ENCODE assay signal across 23 cellular contexts in the genomic region with DNA sequence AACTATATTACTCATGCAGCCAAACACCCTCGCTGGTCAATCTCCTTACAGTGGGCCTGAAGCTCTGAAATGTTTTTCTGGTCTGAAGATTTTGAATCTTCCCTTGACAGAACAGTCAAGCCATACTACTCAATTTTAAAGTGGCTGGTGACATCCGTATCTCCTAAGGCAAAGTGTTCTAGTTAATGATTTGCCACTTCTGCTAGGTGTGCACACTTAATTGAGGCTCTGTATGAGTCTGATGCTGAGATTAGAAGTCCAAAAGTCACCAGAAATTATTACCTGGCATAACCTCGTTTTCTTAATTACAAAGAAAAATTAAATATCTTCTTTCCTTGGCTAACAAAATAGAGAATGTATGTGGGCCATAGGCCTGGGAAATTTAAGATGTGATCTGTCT.
"Had no signal": no experiment of that assay in that cellular context is flagged by ENCODE, and none has a peak within 500 bp of the region (broad histone marks: within the 10 kb centered on the region; RNA-seq: fewer than 3 reads in every experiment).

No MANE protein-coding gene starts in this region.

- FAIRE-seq: colon, endothelial cell of umbilical vein, keratinocyte had no signal

- H3K4me3 Mint-ChIP-seq: endodermal cell; memory B cell; naive B cell; nephron; stimulated activated memory B cell treated with anti-CD40 and anti-IgM and Interleukin-4, amounts not matched to agents 10 μg/mL and 1 μg/mL and 100 μg/mL, for 72 hours; stimulated activated naive CD8-positive, alpha-beta T cell treated with anti-CD3 and anti-CD28 coated beads, Interleukin-15, Interleukin-2, amounts not matched to agents 100 ng/mL and 50 ng/mL, for 24 hours had no signal

- H3K4me3 ChIP-seq: heart right ventricle, left ventricle myocardium inferior, lower lobe of right lung, right atrium auricular region, tibial artery, upper lobe of right lung had no signal

- H3K4me1 Mint-ChIP-seq: naive B cell; stimulated activated memory B cell treated with anti-CD40 and anti-IgM and Interleukin-4, amounts not matched to agents 10 μg/mL and 1 μg/mL and 100 μg/mL, for 72 hours had no signal

- H3K36me3 ChIP-seq: heart right ventricle, left ventricle myocardium inferior, lower lobe of right lung, right atrium auricular region, tibial artery, upper lobe of right lung had no signal

- H3K4me1 ChIP-seq: right atrium auricular region had no signal

- H3K36me3 Mint-ChIP-seq: memory B cell; naive B cell; stimulated activated memory B cell treated with anti-CD40 and anti-IgM and Interleukin-4, amounts not matched to agents 10 μg/mL and 1 μg/mL and 100 μg/mL, for 72 hours had no signal

- H3K9me3 Mint-ChIP-seq: endodermal cell; memory B cell; nephron; stimulated activated memory B cell treated with anti-CD40 and anti-IgM and Interleukin-4, amounts not matched to agents 10 μg/mL and 1 μg/mL and 100 μg/mL, for 72 hours had no signal

- DNase-seq: cerebellar nuclear complex; dermis blood vessel endothelial cell; effector CD4-positive, alpha-beta T cell; endodermal cell; foreskin melanocyte; heart right ventricle; left ventricle myocardium inferior; lower lobe of right lung; midbrain; naive B cell; stimulated activated CD4-positive, alpha-beta T cell treated with anti-CD3 and anti-CD28 coated beads, Interleukin-1b, Interleukin-23, amount 100 ng/mL, for 48 hours; stimulated activated CD4-positive, alpha-beta T cell treated with anti-CD3 and anti-CD28 coated beads, Interleukin-4, amount 100 ng/mL, for 24 hours; tibial artery; upper lobe of right lung had no signal

- H3K9ac ChIP-seq: parathyroid adenoma had no signal

- H2AFZ ChIP-seq: parathyroid adenoma had no signal

- H3K27ac ChIP-seq: heart right ventricle, left ventricle myocardium inferior, lower lobe of right lung, parathyroid adenoma, right atrium auricular region, tibial artery, upper lobe of right lung had no signal

- ATAC-seq: heart right ventricle; lower lobe of right lung; stimulated activated memory B cell treated with anti-CD40 and anti-IgM and Interleukin-4, amounts not matched to agents 10 μg/mL and 1 μg/mL and 100 μg/mL, for 72 hours; upper lobe of right lung had no signal

- H3K27me3 ChIP-seq: right atrium auricular region, tibial artery, upper lobe of right lung had no signal

- H3K79me2 ChIP-seq: parathyroid adenoma had no signal

- H3K27ac Mint-ChIP-seq: endodermal cell; memory B cell; naive B cell; nephron; stimulated activated memory B cell treated with anti-CD40 and anti-IgM and Interleukin-4, amounts not matched to agents 10 μg/mL and 1 μg/mL and 100 μg/mL, for 72 hours; stimulated activated naive CD8-positive, alpha-beta T cell treated with anti-CD3 and anti-CD28 coated beads, Interleukin-15, Interleukin-2, amounts not matched to agents 100 ng/mL and 50 ng/mL, for 24 hours had no signal

- H3K9me3 ChIP-seq: lower lobe of right lung, right atrium auricular region, tibial artery, upper lobe of right lung had no signal
